Comparison of ENCODE assay signal across 23 cellular contexts in the genomic region with DNA sequence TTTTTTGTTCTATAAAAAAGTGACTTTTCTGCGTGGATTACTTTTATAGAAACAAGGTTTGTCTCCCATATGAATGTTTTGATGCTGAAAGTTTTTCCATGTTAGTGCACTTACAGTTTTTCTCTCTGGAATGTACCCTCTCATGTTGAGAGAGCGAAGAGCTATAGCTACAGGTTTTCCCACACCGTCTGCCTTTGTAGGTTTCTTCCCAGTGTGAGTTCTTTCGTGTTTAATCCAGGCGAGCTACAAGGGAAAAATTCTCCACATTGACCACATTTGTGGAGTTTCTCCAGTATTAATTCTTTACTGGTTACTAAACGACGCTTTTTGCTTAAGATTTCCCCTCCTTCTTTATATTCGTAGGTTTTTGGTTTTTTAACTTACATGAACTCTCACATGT.
DNase-seq lines count a peak whose midpoint lies in the region; ATAC-seq and TF ChIP-seq lines count a peak whose summit lies in the region.
"Had no signal": no experiment of that assay in that cellular context is flagged by ENCODE, and none has a peak within 500 bp of the region (broad histone marks: within the 10 kb centered on the region; RNA-seq: fewer than 3 reads in every experiment).

No MANE protein-coding gene starts in this region.

- no CpG with 5 or more reads among the region's 8 CpGs for WGBS in neuronal stem cell (ENCODE audit: extremely low coverage in 2 of 2, insufficient read length in 2 of 2, insufficient replicate concordance in 1 of 2), 2 donors

- no peak overlapping the region for H3K9ac ChIP-seq in neuronal stem cell (ENCODE audit: low read depth, low read length, poor library complexity)
- H3K9ac ChIP-seq: GM23248 had no signal

- no peaks in the 10 kb centered on the region for H3K79me2 ChIP-seq in GM23338 (replicated peaks; ENCODE audit: insufficient read depth)

- no peaks in the 10 kb centered on the region for H4K20me1 ChIP-seq in GM23338 (replicated peaks; ENCODE audit: insufficient read depth)

- TF ChIP-seq CTCF in GM23338 (conservative IDR thresholded peaks at IDR 0.05; ENCODE audit: low read depth in 2 of 2) = no peak

- peak; percentile 55 for ATAC-seq in GM23338
- no peak for ATAC-seq in Right ventricle myocardium inferior
- ATAC-seq: PC-3 had no signal

- H2BK120ac ChIP-seq in neuronal stem cell (ENCODE audit: low read depth, low read length) = no peak overlapping the region

- no peak overlapping the region for H2BK12ac ChIP-seq in neuronal stem cell (ENCODE audit: low read length)

- H3K36me3 ChIP-seq in GM23338 (ENCODE audit: insufficient read depth) (no peaks in the 10 kb centered on the region), SJSA1 (no peaks in the 10 kb centered on the region), neuronal stem cell (replicated peaks in 1 of 2; ENCODE audit: control insufficient read depth in 2 of 2, insufficient read depth in 2 of 2, low read length in 2 of 2) (peaks cover 2 to 25% of the 10 kb centered on the region in 2 donors)
- H3K36me3 ChIP-seq: HAP-1 had no signal

- no peak overlapping the region for H2BK5ac ChIP-seq in neuronal stem cell (ENCODE audit: low read length)

- H4K8ac ChIP-seq in neuronal stem cell (ENCODE audit: low read depth, low read length) = no peak overlapping the region

- no peaks in the 10 kb centered on the region for H3K9me3 Mint-ChIP-seq in GM23338
- H3K9me3 Mint-ChIP-seq: CD4-positive, alpha-beta memory T cell; HFFc6 had no signal

- H3K4me3 Mint-ChIP-seq in GM23338 = no peak overlapping the region
- H3K4me3 Mint-ChIP-seq: CD4-positive, alpha-beta memory T cell; HFFc6 had no signal

- no peak overlapping the region for H3K14ac ChIP-seq in neuronal stem cell (ENCODE audit: low read length)

- H3K9me3 ChIP-seq in SJSA1 (replicated peaks) (no peaks in the 10 kb centered on the region), neuronal stem cell (replicated peaks in 1 of 2; ENCODE audit: control insufficient read depth in 2 of 2, insufficient read depth in 1 of 2, low read depth in 1 of 2, low read length in 2 of 2) (no peaks in the 10 kb centered on the region)
- H3K9me3 ChIP-seq: HAP-1 had no signal

- H4K91ac ChIP-seq in neuronal stem cell (ENCODE audit: low read depth, low read length, poor library complexity) = no peak overlapping the region

- H3K27me3 ChIP-seq in GM23338 (ENCODE audit: insufficient read depth) = no peaks in the 10 kb centered on the region
- no peaks in the 10 kb centered on the region; the same call in 1 of the 2 replicates for H3K27me3 ChIP-seq in SJSA1 (replicated peaks)
- no peaks in the 10 kb centered on the region for H3K27me3 ChIP-seq in neuronal stem cell (ENCODE audit: control insufficient read depth in 3 of 3, insufficient read depth in 3 of 3, low read depth in 1 of 3, low read length in 3 of 3)

- peaks cover 18% of the 10 kb centered on the region for H3K4me1 ChIP-seq in GM23338 (ENCODE audit: insufficient read depth)
- H3K4me1 ChIP-seq in SJSA1 (replicated peaks) = peaks cover 70% of the 10 kb centered on the region
- peaks cover 0 to 2% of the 10 kb centered on the region in 2 donors for H3K4me1 ChIP-seq in neuronal stem cell (ENCODE audit: control insufficient read depth in 2 of 2, insufficient read depth in 1 of 2, low read depth in 1 of 2, low read length in 2 of 2)
- H3K4me1 ChIP-seq: HAP-1 had no signal

- no peak overlapping the region for H2BK15ac ChIP-seq in neuronal stem cell (ENCODE audit: low read length)

- H3K27ac Mint-ChIP-seq in GM23338 = peak overlapping the region; percentile 12; the same call in 1 of the 2 replicates
- H3K27ac Mint-ChIP-seq: HFFc6 had no signal

- no peak overlapping the region for H2AK5ac ChIP-seq in neuronal stem cell (ENCODE audit: low read depth, low read length)

- no peak overlapping the region for H3K23ac ChIP-seq in neuronal stem cell (ENCODE audit: low read depth, low read length, poor library complexity)

- peaks cover 25% of the 10 kb centered on the region; the same call in 2 of the 3 replicates for H3K4me1 Mint-ChIP-seq in GM23338
- H3K4me1 Mint-ChIP-seq: CD4-positive, alpha-beta memory T cell had no signal

- H3K4ac ChIP-seq in neuronal stem cell (ENCODE audit: low read length) = no peak overlapping the region

- peaks cover 6% of the 10 kb centered on the region for H3K27me3 Mint-ChIP-seq in GM23338 (ENCODE audit: insufficient read depth, low read depth, poor library complexity)

- H2AFZ ChIP-seq in GM23338 (no peak overlapping the region), neuronal stem cell (ENCODE audit: low read length) (no peak overlapping the region)
- H2AFZ ChIP-seq: GM23248 had no signal

- H3K9me2 ChIP-seq in GM23338 (ENCODE audit: insufficient read depth) = no peaks in the 10 kb centered on the region

- no peak overlapping the region for H3K18ac ChIP-seq in neuronal stem cell (ENCODE audit: low read length)

- H3K4me2 ChIP-seq in GM23338 = no peak overlapping the region
- H3K4me2 ChIP-seq in neuronal stem cell (ENCODE audit: insufficient read depth, low read length, poor library complexity, severe bottlenecking) = no peak overlapping the region

- DNase-seq in GM23338 (ENCODE audit: low spot score) (peak; percentile 33), SJSA1 (ENCODE audit: low read depth in 1 of 2, low spot score in 2 of 2) (no peak), fibroblast of peridontal ligament (ENCODE audit: extremely low read depth) (peak; percentile 45), neuronal stem cell (ENCODE audit: low spot score) (no peak), OCI-M2 (lab: John Stamatoyannopoulos, UW; ENCODE audit: unreplicated experiment) (no peak), HT-29 (ENCODE audit: low spot score) (no peak), Right ventricle myocardium inferior (ENCODE audit: missing footprints) (no peak)
- DNase-seq: C1 segment of cervical spinal cord; CD4-positive, alpha-beta memory T cell; COR-L47; DMS53; GM23248; HFFc6; KBM-7; MV-4-11; NCI-H1105; NCI-H146; NCI-H1930; NCI-H2107; NCI-H524; NCI-H748 treated with DMSO at 0.1 percent for 48 hours; PC-3 had no signal

- no peaks in the 10 kb centered on the region for H3K79me1 ChIP-seq in neuronal stem cell (ENCODE audit: low read depth, low read length)

- intact Hi-C loops in Right ventricle myocardium inferior (cut with DNase I) = no loop called here

- H3F3A ChIP-seq in GM23338 (replicated peaks; ENCODE audit: low read depth) = no peaks in the 10 kb centered on the region

- H3K27ac ChIP-seq in GM23338 (ENCODE audit: low read depth) (peak overlapping the region; percentile 33; the same call in 1 of the 2 replicates), SJSA1 (peak overlapping the region; percentile 86), neuronal stem cell (replicated peaks; ENCODE audit: low read length) (peak overlapping the region; percentile 17)

- H3K4me3 ChIP-seq in GM23338 (no peak overlapping the region), SJSA1 (no peak overlapping the region), neuronal stem cell (ENCODE audit: low read length in 2 of 2) (no peak overlapping the region)
- H3K4me3 ChIP-seq: GM23248, HAP-1 had no signal

- H3K36me3 Mint-ChIP-seq in GM23338 (ENCODE audit: low read depth) = no peaks in the 10 kb centered on the region

TF ChIP-seq in GM23338, 12 proteins besides CTCF, POLR2A, EP300 and RAD21 (continues in another document):
- TF ChIP-seq ETS1 (IDR thresholded peaks at IDR 0.05) = no peak
- TF ChIP-seq CREB1 (CRISPR knock-in tag; IDR thresholded peaks at IDR 0.05; ENCODE audit: low read depth) = no peak
- TF ChIP-seq, protein P1, sequence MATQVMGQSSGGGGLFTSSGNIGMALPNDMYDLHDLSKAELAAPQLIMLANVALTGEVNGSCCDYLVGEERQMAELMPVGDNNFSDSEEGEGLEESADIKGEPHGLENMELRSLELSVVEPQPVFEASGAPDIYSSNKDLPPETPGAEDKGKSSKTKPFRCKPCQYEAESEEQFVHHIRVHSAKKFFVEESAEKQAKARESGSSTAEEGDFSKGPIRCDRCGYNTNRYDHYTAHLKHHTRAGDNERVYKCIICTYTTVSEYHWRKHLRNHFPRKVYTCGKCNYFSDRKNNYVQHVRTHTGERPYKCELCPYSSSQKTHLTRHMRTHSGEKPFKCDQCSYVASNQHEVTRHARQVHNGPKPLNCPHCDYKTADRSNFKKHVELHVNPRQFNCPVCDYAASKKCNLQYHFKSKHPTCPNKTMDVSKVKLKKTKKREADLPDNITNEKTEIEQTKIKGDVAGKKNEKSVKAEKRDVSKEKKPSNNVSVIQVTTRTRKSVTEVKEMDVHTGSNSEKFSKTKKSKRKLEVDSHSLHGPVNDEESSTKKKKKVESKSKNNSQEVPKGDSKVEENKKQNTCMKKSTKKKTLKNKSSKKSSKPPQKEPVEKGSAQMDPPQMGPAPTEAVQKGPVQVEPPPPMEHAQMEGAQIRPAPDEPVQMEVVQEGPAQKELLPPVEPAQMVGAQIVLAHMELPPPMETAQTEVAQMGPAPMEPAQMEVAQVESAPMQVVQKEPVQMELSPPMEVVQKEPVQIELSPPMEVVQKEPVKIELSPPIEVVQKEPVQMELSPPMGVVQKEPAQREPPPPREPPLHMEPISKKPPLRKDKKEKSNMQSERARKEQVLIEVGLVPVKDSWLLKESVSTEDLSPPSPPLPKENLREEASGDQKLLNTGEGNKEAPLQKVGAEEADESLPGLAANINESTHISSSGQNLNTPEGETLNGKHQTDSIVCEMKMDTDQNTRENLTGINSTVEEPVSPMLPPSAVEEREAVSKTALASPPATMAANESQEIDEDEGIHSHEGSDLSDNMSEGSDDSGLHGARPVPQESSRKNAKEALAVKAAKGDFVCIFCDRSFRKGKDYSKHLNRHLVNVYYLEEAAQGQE (IDR thresholded peaks at IDR 0.05; ENCODE audit: unreplicated experiment) = no peak
- no peak for TF ChIP-seq ZNF114 (CRISPR knock-in tag; IDR thresholded peaks at IDR 0.05)
- TF ChIP-seq JUNB (IDR thresholded peaks at IDR 0.05; ENCODE audit: unreplicated experiment) = no peak
- no peak for TF ChIP-seq EZH2phosphoT487 (IDR thresholded peaks at IDR 0.05; ENCODE audit: unreplicated experiment)

Comparison
In these comparisons a context has a peak if more than half of its experiments do, and no peak if none do; other contexts are left out.
1. DNase-seq: peak in GM23338 (single experiment) and fibroblast of peridontal ligament (single experiment); none in SJSA1 (0 of 2), neuronal stem cell (single experiment), OCI-M2 (single experiment), HT-29 (single experiment) and Right ventricle myocardium inferior (single experiment).
2. H3K27ac ChIP-seq: peak in every context shown above with its lines; median percentile 86 in SJSA1; 33 in GM23338; 17 in neuronal stem cell.